In the genomic region with DNA sequence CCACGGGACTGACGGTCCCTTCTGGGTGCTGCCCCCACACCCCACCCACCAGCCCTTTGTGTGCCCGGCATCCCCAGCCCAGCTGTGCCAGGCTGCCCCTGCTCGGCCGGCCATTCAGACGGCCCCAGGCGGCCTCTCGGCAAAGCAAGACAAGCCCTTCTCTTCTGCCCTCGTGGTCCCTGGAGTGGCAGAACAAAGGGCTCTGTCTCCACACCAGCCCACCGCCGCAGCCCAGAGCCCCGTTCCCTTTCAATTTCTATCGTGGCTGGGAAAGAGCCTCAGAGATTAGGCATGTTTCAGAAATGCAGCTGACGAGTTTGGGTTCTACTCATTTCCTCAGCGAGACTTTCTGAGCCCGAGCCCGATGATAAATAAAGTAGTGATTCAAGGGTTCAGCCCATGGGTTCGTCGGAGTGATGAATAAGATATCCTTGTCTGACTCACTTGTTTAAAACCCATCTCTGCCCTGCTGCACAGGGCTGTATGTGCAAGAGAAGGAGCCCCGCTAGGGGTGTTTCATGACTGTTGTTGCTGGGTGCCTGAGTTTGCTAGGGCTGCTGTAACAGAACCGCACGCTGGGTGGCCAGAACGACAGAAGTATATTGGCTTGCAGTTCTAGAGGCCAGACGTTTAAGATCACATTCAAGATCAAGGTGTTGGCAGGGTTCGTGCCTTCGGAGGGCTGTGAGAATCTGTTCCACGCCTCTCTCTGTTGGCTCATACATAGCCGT, we compare ENCODE assay signal across 8 cellular contexts. TPM values are rescaled to one million over a fixed set of nuclear protein-coding genes. Genes with fewer than 3 reads are reported as not detected.
DNase-seq lines count a peak whose midpoint lies in the region; ATAC-seq and TF ChIP-seq lines count a peak whose summit lies in the region.

No MANE protein-coding gene starts in this region.

- H3K4me2 ChIP-seq in DOHH2 (ENCODE audit: low read length) = peak overlapping the region; percentile 93

- peak; percentile 49 for DNase-seq in T follicular helper cell (ENCODE audit: low read depth)
- peak; percentile 72 to 95 (median 93) for DNase-seq in adrenal gland
- DNase-seq in left cardiac atrium = peak; percentile 83
- DNase-seq in retinal pigment epithelial cell (ENCODE audit: low read depth) = peak; percentile 78
- peak; percentile 83 to 90 for DNase-seq in uterus
- no peak for DNase-seq in COLO668 (lab: John Stamatoyannopoulos, UW; ENCODE audit: unreplicated experiment)

- H3K9me2 ChIP-seq in DOHH2 (replicated peaks; ENCODE audit: control insufficient read depth, low read length) = no peaks in the 10 kb centered on the region

- peaks cover 66% of the 10 kb centered on the region for H3K4me1 ChIP-seq in DOHH2 (ENCODE audit: control insufficient read depth, low read length)
- H3K4me1 ChIP-seq in adrenal gland (replicated peaks in 1 of 2) = peaks cover 20 to 52% of the 10 kb centered on the region in 2 donors
- peaks cover 0 to 18% of the 10 kb centered on the region in 2 donors for H3K4me1 ChIP-seq in uterus

- peaks cover 26% of the 10 kb centered on the region; the same call in 1 of the 2 replicates for H4K20me1 ChIP-seq in DOHH2 (ENCODE audit: control insufficient read depth, insufficient read depth, low read depth, low read length)

- WGBS in adrenal gland, 4 donors = 19 to 32% (median 23%) methylated on average over 27 to 28 of the region's 28 CpGs

- H3K36me3 ChIP-seq in DOHH2 (ENCODE audit: control insufficient read depth, low read length) = peaks cover 47% of the 10 kb centered on the region
- H3K36me3 ChIP-seq in adrenal gland (replicated peaks in 1 of 2) = no peaks in the 10 kb centered on the region
- H3K36me3 ChIP-seq in uterus = no peaks in the 10 kb centered on the region

- TF ChIP-seq CTCF in DOHH2 (IDR thresholded peaks at IDR 0.05; ENCODE audit: low read depth, low read length, poor library complexity, severe bottlenecking) = peak; percentile 75
- TF ChIP-seq CTCF in adrenal gland (IDR thresholded peaks at IDR 0.05) = peak; percentile 40 to 84 (median 79)
- TF ChIP-seq CTCF in retinal pigment epithelial cell (conservative IDR thresholded peaks at IDR 0.05; ENCODE audit: low read depth, low read length) = peak; percentile 75
- TF ChIP-seq CTCF in uterus (IDR thresholded peaks at IDR 0.05) = peak; percentile 30 to 70 (median 62)

- H3K27ac ChIP-seq in DOHH2 (ENCODE audit: low read depth, low read length) = peak overlapping the region; percentile 52
- H3K27ac ChIP-seq in adrenal gland = peak overlapping the region; percentile 79 to 97 (median 95)
- peak overlapping the region; percentile 92 to 93 for H3K27ac ChIP-seq in uterus

- H3K27me3 ChIP-seq in DOHH2 (ENCODE audit: control insufficient read depth, low read length) (no peaks in the 10 kb centered on the region), adrenal gland (no peaks in the 10 kb centered on the region), uterus (no peaks in the 10 kb centered on the region)

- peaks cover 96% of the 10 kb centered on the region for H3K79me2 ChIP-seq in DOHH2 (ENCODE audit: control insufficient read depth, low read length)

- H3F3A ChIP-seq in DOHH2 (ENCODE audit: control insufficient read depth, insufficient read depth) = peaks cover 6% of the 10 kb centered on the region; the same call in 1 of the 2 replicates

- H3K9me3 ChIP-seq in DOHH2 (ENCODE audit: control insufficient read depth, insufficient read depth, low read length) (no peaks in the 10 kb centered on the region), adrenal gland (replicated peaks in 1 of 3) (no peaks in the 10 kb centered on the region), uterus (no peaks in the 10 kb centered on the region)

- ATAC-seq in HG02623 (IDR thresholded peaks at IDR 0.05; ENCODE audit: unreplicated experiment) (peak; percentile 23), left cardiac atrium (peak; percentile 51 to 74)

- intact Hi-C loops in adrenal gland (cut with DNase I) = loop anchor here in 1 of 2 donors (5.0 kb wide), 1 partner anchor 57 kb away; no protein-coding TSS in a partner anchor
- intact Hi-C loops in left cardiac atrium (cut with DNase I) = loop anchor here (5.0 to 10.0 kb wide), 3 partner anchors 57 to 137 kb away; partner anchors contain the start of gene USE1 (in 1 of the 2)
- intact Hi-C loops in uterus (cut with DNase I; ENCODE audit: low total_unique reads) = loop anchor here (10.0 kb wide), 2 partner anchors 55 to 195 kb away; no protein-coding TSS in a partner anchor

- TF ChIP-seq POLR2A in adrenal gland (IDR thresholded peaks at IDR 0.05) (peak in 1 of 2 donors; percentile 90), uterus (IDR thresholded peaks at IDR 0.05) (peak; percentile 26 to 30)

- H3K4me3 ChIP-seq in DOHH2 (ENCODE audit: low read length) (peak overlapping the region; percentile 82), adrenal gland (peak overlapping the region in 2 of 4 donors; percentile 5 to 43), retinal pigment epithelial cell (ENCODE audit: low read length) (peak overlapping the region; percentile 41), uterus (peak overlapping the region; percentile 14 to 33)

RNA-seq across cellular contexts. Expression of gene MYO9B, which starts 4.3 kb away (rescaled TPM):
- total RNA-seq in adrenal gland (100 to 1,000 TPM in 1 of 8 donors, 10 to 100 TPM in 7; 55.8 to 183 (median 86.3) TPM), left cardiac atrium (10 to 100 TPM; 32.5 to 44.6 TPM), uterus (100 to 1,000 TPM in 1 of 4 donors, 10 to 100 TPM in 3; 17.6 to 117 (median 54.1) TPM)
- polyA plus RNA-seq in adrenal gland = 100 to 1,000 TPM in 1 of 3 donors, 10 to 100 TPM in 2; 29.9 to 236 (median 99.6) TPM

RNA-seq across cellular contexts. Expression of gene HAUS8, which starts 4.6 kb away (rescaled TPM):
- total RNA-seq in adrenal gland (10 to 100 TPM in 3 of 8 donors, 1 to 10 TPM in 5; 3.9 to 10.9 (median 9.0) TPM), left cardiac atrium (1 to 10 TPM; 3.9 to 5.0 TPM), uterus (10 to 100 TPM in 2 of 4 donors, 1 to 10 TPM in 2; 2.6 to 11.5 (median 6.9) TPM)
- 10 to 100 TPM in 2 of 3 donors, 1 to 10 TPM in 1; 7.5 to 17.9 (median 17.5) TPM for polyA plus RNA-seq in adrenal gland

RNA-seq across cellular contexts. Expression of gene CPAMD8, which starts 53.3 kb away (rescaled TPM):
- total RNA-seq in adrenal gland (10 to 100 TPM in 3 of 8 donors, 1 to 10 TPM in 5; 5.2 to 19.1 (median 9.2) TPM), left cardiac atrium (10 to 100 TPM in 1 of 2 donors, 1 to 10 TPM in 1; 8.9 to 11.3 TPM), uterus (10 to 100 TPM in 3 of 4 donors, 1 to 10 TPM in 1; 2.8 to 18.3 (median 15.7) TPM)
- polyA plus RNA-seq in adrenal gland = 10 to 100 TPM in 2 of 3 donors, 1 to 10 TPM in 1; 3.1 to 33.7 (median 18.6) TPM
